Comparison of ENCODE assay signal across 8 cellular contexts in genomic region chr1:52032124-52032784, GRCh38. TPM values are rescaled to one million over a fixed set of nuclear protein-coding genes. Genes with fewer than 3 reads are reported as not detected.
DNase-seq lines count a peak whose midpoint lies in the region; ATAC-seq and TF ChIP-seq lines count a peak whose summit lies in the region.

No MANE protein-coding gene starts in this region.

- H3K27ac Mint-ChIP-seq in CD8-positive, alpha-beta memory T cell = peak overlapping the region; percentile 36 to 98 (median 94)
- no peak overlapping the region; the same call in 1 of the 2 replicates for H3K27ac Mint-ChIP-seq in GM23338
- H3K27ac Mint-ChIP-seq in T-helper 17 cell = peak overlapping the region; percentile 95
- H3K27ac Mint-ChIP-seq in glutamatergic neuron (ENCODE audit: unreplicated experiment) = peak overlapping the region; percentile 64
- H3K27ac Mint-ChIP-seq in stimulated activated memory B cell treated with anti-CD40 and anti-IgM and Interleukin-4, amounts not matched to agents 10 μg/mL and 1 μg/mL and 100 μg/mL, for 72 hours = peak overlapping the region; percentile 98

- no peaks in the 10 kb centered on the region for H3K9me2 ChIP-seq in GM23338 (ENCODE audit: insufficient read depth)

- H3K27me3 ChIP-seq in CD8-positive, alpha-beta memory T cell (ENCODE audit: insufficient read depth, low read length, poor library complexity, severe bottlenecking) = no peaks in the 10 kb centered on the region
- H3K27me3 ChIP-seq in GM23338 (ENCODE audit: insufficient read depth) = no peaks in the 10 kb centered on the region

- H3K4me3 ChIP-seq in CD8-positive, alpha-beta memory T cell (ENCODE audit: low read length) = peak overlapping the region; percentile 74
- H3K4me3 ChIP-seq in GM23338 = peak overlapping the region; percentile 78

- POLR2A ChIA-PET in CD8-positive, alpha-beta memory T cell (lab: Charles Lee) = interaction anchor here (0.5 to 1.7 kb wide), 2 partner anchors 24 to 331 kb away, joined by 5 to 23 read pairs; partner anchors contain the start of genes BTF3L4 and TXNDC12

- H3K36me3 ChIP-seq in CD8-positive, alpha-beta memory T cell (ENCODE audit: insufficient read depth, low read length) = no peaks in the 10 kb centered on the region
- H3K36me3 ChIP-seq in GM23338 (ENCODE audit: insufficient read depth) = peaks cover 3% of the 10 kb centered on the region; the same call in 1 of the 2 replicates

- peak overlapping the region; percentile 93 to 99 (median 93) for H3K4me3 Mint-ChIP-seq in CD8-positive, alpha-beta memory T cell
- peak overlapping the region; percentile 91 for H3K4me3 Mint-ChIP-seq in GM23338
- H3K4me3 Mint-ChIP-seq in T-helper 17 cell = peak overlapping the region; percentile 93
- H3K4me3 Mint-ChIP-seq in glutamatergic neuron (ENCODE audit: unreplicated experiment) = peak overlapping the region; percentile 93
- H3K4me3 Mint-ChIP-seq in stimulated activated memory B cell treated with anti-CD40 and anti-IgM and Interleukin-4, amounts not matched to agents 10 μg/mL and 1 μg/mL and 100 μg/mL, for 72 hours = peak overlapping the region; percentile 93

- no peak for TF ChIP-seq CTCF in GM23338 (conservative IDR thresholded peaks at IDR 0.05; ENCODE audit: low read depth in 2 of 2)
- no peak for TF ChIP-seq CTCF in glutamatergic neuron (IDR thresholded peaks at IDR 0.05; ENCODE audit: partially characterized antibody, unreplicated experiment)

- peak overlapping the region; percentile 50; the same call in 1 of the 2 replicates for H2AFZ ChIP-seq in GM23338

- peaks cover 14% of the 10 kb centered on the region for H4K20me1 ChIP-seq in GM23338 (replicated peaks; ENCODE audit: insufficient read depth)

- peaks cover 0 to 2% of the 10 kb centered on the region in 2 donors for H3K27me3 Mint-ChIP-seq in CD8-positive, alpha-beta memory T cell
- H3K27me3 Mint-ChIP-seq in GM23338 (ENCODE audit: insufficient read depth, low read depth, poor library complexity) (peaks cover 3% of the 10 kb centered on the region), T-helper 17 cell (no peaks in the 10 kb centered on the region), glutamatergic neuron (ENCODE audit: unreplicated experiment) (peaks cover 4% of the 10 kb centered on the region)
- H3K27me3 Mint-ChIP-seq in stimulated activated memory B cell treated with anti-CD40 and anti-IgM and Interleukin-4, amounts not matched to agents 10 μg/mL and 1 μg/mL and 100 μg/mL, for 72 hours = no peaks in the 10 kb centered on the region

- H3K4me2 ChIP-seq in GM23338 = peak overlapping the region; percentile 93

- H3K36me3 Mint-ChIP-seq in CD8-positive, alpha-beta memory T cell = peaks cover 0 to 47% (median 12%) of the 10 kb centered on the region in 3 donors
- H3K36me3 Mint-ChIP-seq in GM23338 (ENCODE audit: low read depth) (peaks cover 29% of the 10 kb centered on the region), T-helper 17 cell (ENCODE audit: low read depth) (peaks cover 2% of the 10 kb centered on the region), glutamatergic neuron (ENCODE audit: unreplicated experiment) (no peaks in the 10 kb centered on the region)
- H3K36me3 Mint-ChIP-seq in stimulated activated memory B cell treated with anti-CD40 and anti-IgM and Interleukin-4, amounts not matched to agents 10 μg/mL and 1 μg/mL and 100 μg/mL, for 72 hours = peaks cover 27% of the 10 kb centered on the region

- ATAC-seq in GM23338 (no peak), T-helper 17 cell (no peak), HG03025 (IDR thresholded peaks at IDR 0.05; ENCODE audit: low FRiP score, unreplicated experiment) (no peak)
- no peak for ATAC-seq in stimulated activated memory B cell treated with anti-CD40 and anti-IgM and Interleukin-4, amounts not matched to agents 10 μg/mL and 1 μg/mL and 100 μg/mL, for 72 hours

- H3K9me3 ChIP-seq in CD8-positive, alpha-beta memory T cell (ENCODE audit: low read length) = no peaks in the 10 kb centered on the region
- no peaks in the 10 kb centered on the region for H3K9me3 ChIP-seq in T-helper 17 cell (ENCODE audit: control insufficient read depth, low read length, poor library complexity, severe bottlenecking)

- peaks cover 6% of the 10 kb centered on the region for H3F3A ChIP-seq in GM23338 (replicated peaks; ENCODE audit: low read depth)

- CTCF ChIA-PET in CD8-positive, alpha-beta memory T cell (lab: Charles Lee) = interaction anchor here (1.4 kb wide), 1 partner anchor 24 kb away, joined by 3 read pairs; the partner anchor contains the start of gene BTF3L4

- DNase-seq in CD8-positive, alpha-beta memory T cell = peak in 1 of 5 donors; percentile 2
- DNase-seq in GM23338 (ENCODE audit: low spot score) (no peak), T-helper 17 cell (no peak), glutamatergic neuron (no peak), A172 (ENCODE audit: low spot score) (no peak), SIG-M5 treated with dmso at 0.1 percent for 504 hours (lab: John Stamatoyannopoulos, UW; ENCODE audit: unreplicated experiment) (no peak)

- peaks cover 30% of the 10 kb centered on the region for H3K79me2 ChIP-seq in GM23338 (replicated peaks; ENCODE audit: insufficient read depth)

- peak overlapping the region; percentile 91 for H3K27ac ChIP-seq in CD8-positive, alpha-beta memory T cell (ENCODE audit: low read depth, low read length)
- H3K27ac ChIP-seq in GM23338 (ENCODE audit: low read depth) = peak overlapping the region; percentile 57; the same call in 1 of the 2 replicates

- H3K4me1 Mint-ChIP-seq in CD8-positive, alpha-beta memory T cell = peaks cover 37 to 49% (median 47%) of the 10 kb centered on the region in 3 donors
- H3K4me1 Mint-ChIP-seq in GM23338 (peaks cover 18% of the 10 kb centered on the region), T-helper 17 cell (peaks cover 28% of the 10 kb centered on the region), glutamatergic neuron (ENCODE audit: low read depth, unreplicated experiment) (peaks cover 12% of the 10 kb centered on the region)
- peaks cover 38% of the 10 kb centered on the region for H3K4me1 Mint-ChIP-seq in stimulated activated memory B cell treated with anti-CD40 and anti-IgM and Interleukin-4, amounts not matched to agents 10 μg/mL and 1 μg/mL and 100 μg/mL, for 72 hours

- peaks cover 30% of the 10 kb centered on the region for H3K4me1 ChIP-seq in CD8-positive, alpha-beta memory T cell (ENCODE audit: insufficient read depth, low read length)
- peaks cover 15% of the 10 kb centered on the region for H3K4me1 ChIP-seq in GM23338 (ENCODE audit: insufficient read depth)

- no peaks in the 10 kb centered on the region for H3K9me3 Mint-ChIP-seq in CD8-positive, alpha-beta memory T cell
- H3K9me3 Mint-ChIP-seq in GM23338 = no peaks in the 10 kb centered on the region
- peaks cover 5% of the 10 kb centered on the region for H3K9me3 Mint-ChIP-seq in glutamatergic neuron (ENCODE audit: unreplicated experiment)
- no peaks in the 10 kb centered on the region for H3K9me3 Mint-ChIP-seq in stimulated activated memory B cell treated with anti-CD40 and anti-IgM and Interleukin-4, amounts not matched to agents 10 μg/mL and 1 μg/mL and 100 μg/mL, for 72 hours

RNA-seq across cellular contexts. Expression of gene KTI12, which starts 1.4 kb away (rescaled TPM):
- 10 to 100 TPM; 16.4 to 18.1 TPM for total RNA-seq in CD8-positive, alpha-beta memory T cell
- 38.8 TPM for polyA plus RNA-seq in CD8-positive, alpha-beta memory T cell
- total RNA-seq in GM23338 (2014; rRNA removed; shearing (Covaris generic)) = 12.0 and 13.0 TPM in 2 replicates
- polyA plus RNA-seq in GM23338 (2016; fragmentation: Nextera tagmentation; extraction: Ambion mirVana) = 8.7 and 9.5 TPM in 2 replicates
- total RNA-seq in T-helper 17 cell (10 to 100 TPM; 19.9 to 23.2 TPM), glutamatergic neuron (ENCODE audit: unreplicated experiment) (8.6 TPM)
- 6.8 and 8.2 TPM in 2 replicates for total RNA-seq in A172 (2014; rRNA removed; shearing (Covaris generic))

RNA-seq across cellular contexts. Expression of gene TXNDC12, which starts 22.7 kb away (rescaled TPM):
- 10 to 100 TPM; 29.9 to 34.7 TPM for total RNA-seq in CD8-positive, alpha-beta memory T cell
- 86.5 TPM for polyA plus RNA-seq in CD8-positive, alpha-beta memory T cell
- 60.9 and 68.9 TPM in 2 replicates for total RNA-seq in GM23338 (2014; rRNA removed; shearing (Covaris generic))
- 88.2 and 96.6 TPM in 2 replicates for polyA plus RNA-seq in GM23338 (2016; fragmentation: Nextera tagmentation; extraction: Ambion mirVana)
- total RNA-seq in T-helper 17 cell = 10 to 100 TPM; 23.1 to 24.4 TPM
- 27.2 TPM for total RNA-seq in glutamatergic neuron (ENCODE audit: unreplicated experiment)
- 48.3 and 50.6 TPM in 2 replicates for total RNA-seq in A172 (2014; rRNA removed; shearing (Covaris generic))

RNA-seq across cellular contexts. Expression of gene BTF3L4, which starts 23.8 kb away (rescaled TPM):
- total RNA-seq in CD8-positive, alpha-beta memory T cell = 10 to 100 TPM; 31.8 to 32.4 TPM
- 55.0 TPM for polyA plus RNA-seq in CD8-positive, alpha-beta memory T cell
- 112 and 131 TPM in 2 replicates for total RNA-seq in GM23338 (2014; rRNA removed; shearing (Covaris generic))
- polyA plus RNA-seq in GM23338 (2016; fragmentation: Nextera tagmentation; extraction: Ambion mirVana) = 149 and 154 TPM in 2 replicates
- total RNA-seq in T-helper 17 cell (10 to 100 TPM; 33.6 to 40.6 TPM), glutamatergic neuron (ENCODE audit: unreplicated experiment) (90.5 TPM)
- 62.7 and 72.4 TPM in 2 replicates for total RNA-seq in A172 (2014; rRNA removed; shearing (Covaris generic))

RNA-seq across cellular contexts. Expression of gene RAB3B, which starts 41.8 kb away (rescaled TPM):
- under 1 TPM; 0.11 to 0.13 TPM for total RNA-seq in CD8-positive, alpha-beta memory T cell
- 0.01 TPM for polyA plus RNA-seq in CD8-positive, alpha-beta memory T cell
- total RNA-seq in GM23338 (2014; rRNA removed; shearing (Covaris generic)) = 34.6 and 37.9 TPM in 2 replicates
- 16.3 and 18.3 TPM in 2 replicates for polyA plus RNA-seq in GM23338 (2016; fragmentation: Nextera tagmentation; extraction: Ambion mirVana)
- total RNA-seq in T-helper 17 cell (under 1 TPM in 1 of 2 donors, not detected in 1; 0.02 TPM), glutamatergic neuron (ENCODE audit: unreplicated experiment) (12.9 TPM)
- 7.4 and 9.0 TPM in 2 replicates for total RNA-seq in A172 (2014; rRNA removed; shearing (Covaris generic))
